1 cellular context compared by ENCODE assay signal in the genomic region with DNA sequence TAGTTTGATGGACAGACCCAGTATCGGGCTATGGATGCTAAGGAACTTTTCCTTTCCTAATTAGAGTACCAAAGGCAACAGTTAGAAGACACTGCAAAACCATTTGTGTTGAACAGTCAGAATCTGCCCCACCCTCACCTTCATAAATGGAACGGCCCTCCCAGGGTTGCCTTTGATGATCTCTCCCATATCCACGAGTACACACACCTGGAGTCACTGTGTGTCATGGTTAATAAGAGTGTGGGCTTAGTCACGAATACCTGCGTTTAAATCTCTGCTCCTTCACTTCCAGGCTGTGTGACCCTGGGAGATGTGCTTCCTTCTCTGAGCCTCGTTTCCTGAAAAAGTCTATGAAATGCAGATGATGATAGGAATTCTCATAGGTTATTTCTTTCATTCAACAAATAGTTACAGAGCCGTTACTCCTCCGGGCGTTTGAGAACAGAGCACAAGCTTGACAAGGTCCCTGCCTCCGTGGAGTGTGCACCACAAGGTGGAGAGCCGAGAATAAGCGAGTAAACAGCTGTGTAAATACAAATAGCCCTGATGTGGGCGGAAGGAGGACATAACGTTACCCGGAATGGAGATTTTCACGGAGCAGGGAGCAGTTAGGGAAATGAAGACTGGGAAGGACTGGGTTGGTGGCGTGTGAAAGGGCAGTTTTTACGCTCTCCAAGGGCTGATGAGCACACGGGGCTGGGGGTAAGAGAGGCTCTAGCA.
TF ChIP-seq lines count a peak whose summit lies in the region.

No MANE protein-coding gene starts in this region.

TF ChIP-seq in GM23338, 12 proteins besides CTCF, POLR2A, EP300 and RAD21 (continued from another document):
- TF ChIP-seq, protein P1, sequence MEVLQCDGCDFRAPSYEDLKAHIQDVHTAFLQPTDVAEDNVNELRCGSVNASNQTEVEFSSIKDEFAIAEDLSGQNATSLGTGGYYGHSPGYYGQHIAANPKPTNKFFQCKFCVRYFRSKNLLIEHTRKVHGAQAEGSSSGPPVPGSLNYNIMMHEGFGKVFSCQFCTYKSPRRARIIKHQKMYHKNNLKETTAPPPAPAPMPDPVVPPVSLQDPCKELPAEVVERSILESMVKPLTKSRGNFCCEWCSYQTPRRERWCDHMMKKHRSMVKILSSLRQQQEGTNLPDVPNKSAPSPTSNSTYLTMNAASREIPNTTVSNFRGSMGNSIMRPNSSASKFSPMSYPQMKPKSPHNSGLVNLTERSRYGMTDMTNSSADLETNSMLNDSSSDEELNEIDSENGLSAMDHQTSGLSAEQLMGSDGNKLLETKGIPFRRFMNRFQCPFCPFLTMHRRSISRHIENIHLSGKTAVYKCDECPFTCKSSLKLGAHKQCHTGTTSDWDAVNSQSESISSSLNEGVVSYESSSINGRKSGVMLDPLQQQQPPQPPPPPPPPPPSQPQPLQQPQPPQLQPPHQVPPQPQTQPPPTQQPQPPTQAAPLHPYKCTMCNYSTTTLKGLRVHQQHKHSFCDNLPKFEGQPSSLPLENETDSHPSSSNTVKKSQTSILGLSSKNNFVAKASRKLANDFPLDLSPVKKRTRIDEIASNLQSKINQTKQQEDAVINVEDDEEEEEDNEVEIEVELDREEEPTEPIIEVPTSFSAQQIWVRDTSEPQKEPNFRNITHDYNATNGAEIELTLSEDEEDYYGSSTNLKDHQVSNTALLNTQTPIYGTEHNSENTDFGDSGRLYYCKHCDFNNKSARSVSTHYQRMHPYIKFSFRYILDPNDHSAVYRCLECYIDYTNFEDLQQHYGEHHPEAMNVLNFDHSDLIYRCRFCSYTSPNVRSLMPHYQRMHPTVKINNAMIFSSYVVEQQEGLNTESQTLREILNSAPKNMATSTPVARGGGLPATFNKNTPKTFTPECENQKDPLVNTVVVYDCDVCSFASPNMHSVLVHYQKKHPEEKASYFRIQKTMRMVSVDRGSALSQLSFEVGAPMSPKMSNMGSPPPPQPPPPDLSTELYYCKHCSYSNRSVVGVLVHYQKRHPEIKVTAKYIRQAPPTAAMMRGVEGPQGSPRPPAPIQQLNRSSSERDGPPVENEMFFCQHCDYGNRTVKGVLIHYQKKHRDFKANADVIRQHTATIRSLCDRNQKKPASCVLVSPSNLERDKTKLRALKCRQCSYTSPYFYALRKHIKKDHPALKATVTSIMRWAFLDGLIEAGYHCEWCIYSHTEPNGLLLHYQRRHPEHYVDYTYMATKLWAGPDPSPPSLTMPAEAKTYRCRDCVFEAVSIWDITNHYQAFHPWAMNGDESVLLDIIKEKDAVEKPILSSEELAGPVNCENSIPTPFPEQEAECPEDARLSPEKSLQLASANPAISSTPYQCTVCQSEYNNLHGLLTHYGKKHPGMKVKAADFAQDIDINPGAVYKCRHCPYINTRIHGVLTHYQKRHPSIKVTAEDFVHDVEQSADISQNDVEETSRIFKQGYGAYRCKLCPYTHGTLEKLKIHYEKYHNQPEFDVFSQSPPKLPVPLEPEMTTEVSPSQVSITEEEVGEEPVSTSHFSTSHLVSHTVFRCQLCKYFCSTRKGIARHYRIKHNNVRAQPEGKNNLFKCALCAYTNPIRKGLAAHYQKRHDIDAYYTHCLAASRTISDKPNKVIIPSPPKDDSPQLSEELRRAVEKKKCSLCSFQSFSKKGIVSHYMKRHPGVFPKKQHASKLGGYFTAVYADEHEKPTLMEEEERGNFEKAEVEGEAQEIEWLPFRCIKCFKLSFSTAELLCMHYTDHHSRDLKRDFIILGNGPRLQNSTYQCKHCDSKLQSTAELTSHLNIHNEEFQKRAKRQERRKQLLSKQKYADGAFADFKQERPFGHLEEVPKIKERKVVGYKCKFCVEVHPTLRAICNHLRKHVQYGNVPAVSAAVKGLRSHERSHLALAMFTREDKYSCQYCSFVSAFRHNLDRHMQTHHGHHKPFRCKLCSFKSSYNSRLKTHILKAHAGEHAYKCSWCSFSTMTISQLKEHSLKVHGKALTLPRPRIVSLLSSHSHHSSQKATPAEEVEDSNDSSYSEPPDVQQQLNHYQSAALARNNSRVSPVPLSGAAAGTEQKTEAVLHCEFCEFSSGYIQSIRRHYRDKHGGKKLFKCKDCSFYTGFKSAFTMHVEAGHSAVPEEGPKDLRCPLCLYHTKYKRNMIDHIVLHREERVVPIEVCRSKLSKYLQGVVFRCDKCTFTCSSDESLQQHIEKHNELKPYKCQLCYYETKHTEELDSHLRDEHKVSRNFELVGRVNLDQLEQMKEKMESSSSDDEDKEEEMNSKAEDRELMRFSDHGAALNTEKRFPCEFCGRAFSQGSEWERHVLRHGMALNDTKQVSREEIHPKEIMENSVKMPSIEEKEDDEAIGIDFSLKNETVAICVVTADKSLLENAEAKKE (CRISPR knock-in tag; IDR thresholded peaks at IDR 0.05) = no peak
- TF ChIP-seq EZH2 (IDR thresholded peaks at IDR 0.05; ENCODE audit: low read depth, unreplicated experiment) = no peak
- TF ChIP-seq JUNB (IDR thresholded peaks at IDR 0.05; ENCODE audit: unreplicated experiment) = no peak
- TF ChIP-seq CREB1 (CRISPR knock-in tag; IDR thresholded peaks at IDR 0.05; ENCODE audit: low read depth) = no peak
- TF ChIP-seq EZH2phosphoT487 (IDR thresholded peaks at IDR 0.05; ENCODE audit: unreplicated experiment) = no peak
- TF ChIP-seq, protein P2, sequence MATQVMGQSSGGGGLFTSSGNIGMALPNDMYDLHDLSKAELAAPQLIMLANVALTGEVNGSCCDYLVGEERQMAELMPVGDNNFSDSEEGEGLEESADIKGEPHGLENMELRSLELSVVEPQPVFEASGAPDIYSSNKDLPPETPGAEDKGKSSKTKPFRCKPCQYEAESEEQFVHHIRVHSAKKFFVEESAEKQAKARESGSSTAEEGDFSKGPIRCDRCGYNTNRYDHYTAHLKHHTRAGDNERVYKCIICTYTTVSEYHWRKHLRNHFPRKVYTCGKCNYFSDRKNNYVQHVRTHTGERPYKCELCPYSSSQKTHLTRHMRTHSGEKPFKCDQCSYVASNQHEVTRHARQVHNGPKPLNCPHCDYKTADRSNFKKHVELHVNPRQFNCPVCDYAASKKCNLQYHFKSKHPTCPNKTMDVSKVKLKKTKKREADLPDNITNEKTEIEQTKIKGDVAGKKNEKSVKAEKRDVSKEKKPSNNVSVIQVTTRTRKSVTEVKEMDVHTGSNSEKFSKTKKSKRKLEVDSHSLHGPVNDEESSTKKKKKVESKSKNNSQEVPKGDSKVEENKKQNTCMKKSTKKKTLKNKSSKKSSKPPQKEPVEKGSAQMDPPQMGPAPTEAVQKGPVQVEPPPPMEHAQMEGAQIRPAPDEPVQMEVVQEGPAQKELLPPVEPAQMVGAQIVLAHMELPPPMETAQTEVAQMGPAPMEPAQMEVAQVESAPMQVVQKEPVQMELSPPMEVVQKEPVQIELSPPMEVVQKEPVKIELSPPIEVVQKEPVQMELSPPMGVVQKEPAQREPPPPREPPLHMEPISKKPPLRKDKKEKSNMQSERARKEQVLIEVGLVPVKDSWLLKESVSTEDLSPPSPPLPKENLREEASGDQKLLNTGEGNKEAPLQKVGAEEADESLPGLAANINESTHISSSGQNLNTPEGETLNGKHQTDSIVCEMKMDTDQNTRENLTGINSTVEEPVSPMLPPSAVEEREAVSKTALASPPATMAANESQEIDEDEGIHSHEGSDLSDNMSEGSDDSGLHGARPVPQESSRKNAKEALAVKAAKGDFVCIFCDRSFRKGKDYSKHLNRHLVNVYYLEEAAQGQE (IDR thresholded peaks at IDR 0.05; ENCODE audit: unreplicated experiment) = no peak
- TF ChIP-seq ETS1 (IDR thresholded peaks at IDR 0.05) = no peak
- TF ChIP-seq ZNF114 (CRISPR knock-in tag; IDR thresholded peaks at IDR 0.05) = no peak
- TF ChIP-seq ZNF331 (CRISPR knock-in tag; IDR thresholded peaks at IDR 0.05; ENCODE audit: low read depth) = no peak
- TF ChIP-seq NANOG (IDR thresholded peaks at IDR 0.05; ENCODE audit: borderline replicate concordance) = no peak
- TF ChIP-seq STAT1 (IDR thresholded peaks at IDR 0.05; ENCODE audit: unreplicated experiment) = no peak
